24 cellular contexts compared by ENCODE assay signal in genomic region chr1:228050571-228051181, GRCh38. TPM values are rescaled to one million over a fixed set of nuclear protein-coding genes. Genes with fewer than 3 reads are reported as not detected.
DNase-seq lines count a peak whose midpoint lies in the region; ATAC-seq, FAIRE-seq and TF ChIP-seq lines count a peak whose summit lies in the region.
"Had no signal": no experiment of that assay in that cellular context is flagged by ENCODE, and none has a peak within 500 bp of the region (broad histone marks: within the 10 kb centered on the region; RNA-seq: fewer than 3 reads in every experiment).

No MANE protein-coding gene starts in this region.

- FAIRE-seq in urothelium cell line (lab: Jason Lieb, UNC), result no peak
- FAIRE-seq: G401.6, GM12892 had no signal

- H3K36me3 ChIP-seq in H7 (replicated peaks; ENCODE audit: control insufficient read depth, insufficient read depth, low read length), result no peaks in the 10 kb centered on the region
- H3K36me3 ChIP-seq in testis (ENCODE audit: low read depth, missing control alignments), result no peaks in the 10 kb centered on the region
- H3K36me3 ChIP-seq: BLaER1 treated with 17β-estradiol and CSF1 and Interleukin-3, amounts not matched to agents 10 nM and 100 nM; SJSA1 had no signal

- H3K27ac Mint-ChIP-seq in chondrocyte (ENCODE audit: unreplicated experiment), result no peak overlapping the region
- H3K27ac Mint-ChIP-seq: CD4-positive, alpha-beta memory T cell; IgD-negative memory B cell had no signal

- DNase-seq in H7 (peak; percentile 18), chondrocyte (ENCODE audit: low spot score) (peak; percentile 84), mesenteric fat pad (ENCODE audit: low spot score) (peak; percentile 85), testis (peak; percentile 13), urothelium cell line (ENCODE audit: low spot score) (no peak), iPS-NIHi11 (ENCODE audit: low spot score) (no peak)
- DNase-seq: CD4-positive, alpha-beta memory T cell; DMS153; GOT3; MV-4-11; NCI-H1105 treated with DMSO at 0.1 percent for 48 hours; NCI-H2029 treated with DMSO at 0.1 percent for 48 hours; NCI-H226; NCI-H510A treated with DMSO at 0.1 percent for 48 hours; NCI-H774; NK-92 treated with Interleukin-12 subunit alpha and Interleukin-12 subunit beta, amount 100 ng/mL, for 24 hours had no signal

- ATAC-seq in HG03354 (IDR thresholded peaks at IDR 0.05; ENCODE audit: poor library complexity, severe bottlenecking, unreplicated experiment) (no peak), GM18858 (IDR thresholded peaks at IDR 0.05; ENCODE audit: unreplicated experiment) (no peak)

- H3K4me1 ChIP-seq in testis, result no peaks in the 10 kb centered on the region
- H3K4me1 ChIP-seq: SJSA1 had no signal

- peaks cover 2% of the 10 kb centered on the region for H3K36me3 Mint-ChIP-seq in chondrocyte (ENCODE audit: low read depth)
- H3K36me3 Mint-ChIP-seq: IgD-negative memory B cell had no signal

- no peak for TF ChIP-seq CTCF in chondrocyte (IDR thresholded peaks at IDR 0.05)
- TF ChIP-seq CTCF in testis (IDR thresholded peaks at IDR 0.05), result no peak

- H3K4me3 ChIP-seq in H7 (ENCODE audit: insufficient read depth, low read depth, low read length) (no peak overlapping the region), testis (no peak overlapping the region)
- H3K4me3 ChIP-seq: BLaER1 treated with 17β-estradiol and CSF1 and Interleukin-3, amounts not matched to agents 10 nM and 100 nM; SJSA1 had no signal

- H3K27me3 ChIP-seq in H7 (ENCODE audit: control insufficient read depth, insufficient read depth, low read length) (peaks cover 11% of the 10 kb centered on the region), testis (no peaks in the 10 kb centered on the region)
- H3K27me3 ChIP-seq: BLaER1 treated with 17β-estradiol and CSF1 and Interleukin-3, amounts not matched to agents 10 nM and 100 nM; SJSA1 had no signal

- H3K27ac ChIP-seq in testis, result no peak overlapping the region
- H3K27ac ChIP-seq: SJSA1 had no signal

- TF ChIP-seq POLR2A in testis (IDR thresholded peaks at IDR 0.05), result no peak

- H3K27me3 Mint-ChIP-seq in chondrocyte (ENCODE audit: low read depth), result peaks cover 48% of the 10 kb centered on the region

- no peak overlapping the region for H3K4me3 Mint-ChIP-seq in chondrocyte (ENCODE audit: unreplicated experiment)
- H3K4me3 Mint-ChIP-seq: CD4-positive, alpha-beta memory T cell; IgD-negative memory B cell had no signal

- intact Hi-C loops in testis (cut with DNase I; ENCODE audit: low total_unique reads), result no loop called here

- no peaks in the 10 kb centered on the region for H3K9me3 ChIP-seq in testis
- H3K9me3 ChIP-seq: SJSA1 had no signal

- no peaks in the 10 kb centered on the region for H3K4me1 Mint-ChIP-seq in chondrocyte (ENCODE audit: low read depth)
- H3K4me1 Mint-ChIP-seq: IgD-negative memory B cell had no signal

- H3K9me3 Mint-ChIP-seq in chondrocyte (ENCODE audit: low read depth), result peaks cover 5% of the 10 kb centered on the region

- 95 to 97% methylated on average over 6 to 28 of the region's 28 CpGs for WGBS in testis, 2 donors

RNA-seq across cellular contexts. Expression of gene ARF1, which starts 31.8 kb away (rescaled TPM):
- 292 and 326 TPM in 2 replicates for total RNA-seq in H7 (2014; rRNA removed; shearing (Covaris generic))
- total RNA-seq in chondrocyte (339 to 392 TPM (median 351 TPM) in 3 replicates), mesenteric fat pad (352 TPM), testis (100 to 1,000 TPM; 426 to 488 TPM)
- polyA plus RNA-seq in testis (ENCODE audit: insufficient read depth, low read depth, low replicate concordance), result 637 TPM

RNA-seq across cellular contexts. Expression of gene WNT3A, which starts 43.9 kb away (rescaled TPM):
- 0.31 and 0.33 TPM in 2 replicates for total RNA-seq in H7 (2014; rRNA removed; shearing (Covaris generic))
- total RNA-seq in chondrocyte (not detected in 3 replicates), mesenteric fat pad (not detected), testis (under 1 TPM; 0.08 to 0.19 TPM)
- 0.13 TPM for polyA plus RNA-seq in testis (ENCODE audit: insufficient read depth, low read depth, low replicate concordance)
- total RNA-seq: CD4-positive, alpha-beta memory T cell; M059J; SJSA1 had no signal
- polyA plus RNA-seq: CD4-positive, alpha-beta memory T cell; IgD-negative memory B cell had no signal

RNA-seq across cellular contexts. Expression of gene C1orf35, which starts 52.4 kb away (rescaled TPM):
- 38.9 and 45.7 TPM in 2 replicates for total RNA-seq in H7 (2014; rRNA removed; shearing (Covaris generic))
- total RNA-seq in chondrocyte (12.9 to 15.1 TPM (median 13.3 TPM) in 3 replicates), mesenteric fat pad (5.6 TPM), testis (10 to 100 TPM; 19.4 to 25.0 TPM)
- 11.3 TPM for polyA plus RNA-seq in testis (ENCODE audit: insufficient read depth, low read depth, low replicate concordance)

RNA-seq across cellular contexts. Expression of gene MRPL55, which starts 58.4 kb away (rescaled TPM):
- 109 and 172 TPM in 2 replicates for total RNA-seq in H7 (2014; rRNA removed; shearing (Covaris generic))
- total RNA-seq in chondrocyte, result 45.4 to 75.6 TPM (median 48.6 TPM) in 3 replicates
- total RNA-seq in mesenteric fat pad, result 38.9 TPM
- 100 to 1,000 TPM; 102 to 121 TPM for total RNA-seq in testis
- polyA plus RNA-seq in testis (ENCODE audit: insufficient read depth, low read depth, low replicate concordance), result 63.1 TPM

Comparison
In these comparisons a context has a peak if more than half of its experiments do, and no peak if none do; other contexts are left out.
1. DNase-seq: peak in H7 (single experiment), chondrocyte (single experiment), mesenteric fat pad (single experiment) and testis (single experiment); none in urothelium cell line (single experiment) and iPS-NIHi11 (single experiment).